ENCODE assay signal across 8 cellular contexts in the genomic region with DNA sequence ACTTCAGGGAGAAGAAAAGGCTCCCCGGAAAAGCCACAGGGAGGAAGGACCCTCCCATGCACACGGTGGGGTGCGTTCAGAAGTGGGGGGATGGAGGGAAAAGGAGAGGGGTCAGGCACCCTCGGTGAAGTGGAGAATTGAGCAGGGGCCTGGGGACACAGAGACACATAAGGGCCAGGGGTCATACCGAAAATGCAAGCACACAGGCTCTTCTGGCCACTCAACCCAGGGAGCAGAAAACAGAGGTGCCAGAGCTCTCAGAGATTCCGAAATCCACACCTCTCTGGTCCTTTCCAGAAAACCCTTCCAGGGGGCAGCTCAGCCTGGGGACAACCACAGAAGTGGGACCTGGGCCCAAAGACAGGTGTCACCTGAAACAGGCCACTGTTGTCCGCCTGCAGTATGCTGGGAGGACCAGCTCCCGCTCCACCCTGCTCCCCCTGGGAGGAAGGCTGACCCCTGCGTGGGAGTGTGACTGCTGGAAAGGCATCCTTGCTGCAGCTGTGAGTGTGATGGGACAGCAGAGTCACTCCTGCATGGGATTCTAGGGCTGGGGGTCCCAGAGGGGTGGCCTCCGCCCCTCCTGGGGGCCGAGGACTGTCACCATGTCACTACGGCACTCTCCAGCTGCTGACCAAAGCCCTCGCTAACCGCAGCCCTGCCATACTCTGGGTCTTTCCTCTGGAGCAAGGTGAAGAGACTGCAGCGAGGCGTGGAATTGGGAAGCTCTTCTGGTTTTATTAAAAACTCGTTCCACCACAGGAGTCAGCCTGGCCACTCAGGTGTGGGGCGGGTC.
DNase-seq lines count a peak whose midpoint lies in the region; ATAC-seq and TF ChIP-seq lines count a peak whose summit lies in the region.

No MANE protein-coding gene starts in this region.

- H3K27me3 ChIP-seq in heart right ventricle (no peaks in the 10 kb centered on the region), prostate gland (replicated peaks; ENCODE audit: insufficient read depth) (no peaks in the 10 kb centered on the region)

- H3K4me1 ChIP-seq in heart right ventricle (peaks cover 0 to 20% (median 16%) of the 10 kb centered on the region in 9 donors), prostate gland (replicated peaks) (peaks cover 4% of the 10 kb centered on the region)

- H3K9me3 Mint-ChIP-seq in activated B cell treated with CpG ODN at 0.5 μM for 24 hours, result no peaks in the 10 kb centered on the region

- H3K36me3 ChIP-seq in heart right ventricle (peaks cover 0 to 25% (median 0%) of the 10 kb centered on the region in 9 donors), prostate gland (no peaks in the 10 kb centered on the region)

- CTCF ChIA-PET in activated B cell treated with CpG ODN at 0.5 μM for 24 hours (lab: Charles Lee), result interaction anchor here (1.4 kb wide), 1 partner anchor 58 kb away, joined by 4 read pairs; no protein-coding TSS in a partner anchor

- H3K36me3 Mint-ChIP-seq in activated B cell treated with CpG ODN at 0.5 μM for 24 hours (ENCODE audit: low read depth), result peaks cover 12% of the 10 kb centered on the region

- no peak for TF ChIP-seq POLR2A in prostate gland (IDR thresholded peaks at IDR 0.05)

- peak overlapping the region; percentile 87 for H3K4me3 Mint-ChIP-seq in activated B cell treated with CpG ODN at 0.5 μM for 24 hours

- ATAC-seq in activated B cell treated with CpG ODN at 0.5 μM for 24 hours (ENCODE audit: low read depth) (peak; percentile 3), heart right ventricle (peak in 6 of 8 donors; percentile 31 to 65 (median 42)), HG03159 (IDR thresholded peaks at IDR 0.05; ENCODE audit: unreplicated experiment) (no peak)

- peak overlapping the region; percentile 24 to 72 (median 64) for H3K4me3 ChIP-seq in heart right ventricle
- H3K4me3 ChIP-seq in prostate gland, result peak overlapping the region; percentile 46 to 53

- 57 to 58% methylated on average over 18 of the region's 18 CpGs for WGBS in heart right ventricle, 2 donors
- 55% methylated on average over 18 of the region's 18 CpGs for WGBS in prostate gland

- H3K9me3 ChIP-seq in heart right ventricle (no peaks in the 10 kb centered on the region), prostate gland (no peaks in the 10 kb centered on the region)

- H3K27me3 Mint-ChIP-seq in activated B cell treated with CpG ODN at 0.5 μM for 24 hours, result no peaks in the 10 kb centered on the region

- intact Hi-C loops in activated B cell treated with CpG ODN at 0.5 μM for 24 hours (cut with micrococcal nuclease), result loop anchor here (1.0 to 5.0 kb wide), 4 partner anchors 8 to 300 kb away; a partner anchor contains a TSS
- intact Hi-C loops in heart right ventricle (cut with DNase I), result no loop called here
- intact Hi-C loops in prostate gland (cut with DNase I), result no loop called here

- TF ChIP-seq CTCF in activated B cell treated with CpG ODN at 0.5 μM for 24 hours (IDR thresholded peaks at IDR 0.05) (no peak), heart right ventricle (IDR thresholded peaks at IDR 0.05) (no peak), prostate gland (IDR thresholded peaks at IDR 0.05) (no peak)

- H3K4me1 Mint-ChIP-seq in activated B cell treated with CpG ODN at 0.5 μM for 24 hours, result peaks cover 48% of the 10 kb centered on the region

- peak overlapping the region in 8 of 10 donors; percentile 22 to 86 (median 80) for H3K27ac ChIP-seq in heart right ventricle
- H3K27ac ChIP-seq in prostate gland, result peak overlapping the region; percentile 72 to 75

- peak; percentile 64 for DNase-seq in DMS79 treated with DMSO at 0.1 percent for 48 hours (lab: John Stamatoyannopoulos, UW)
- no peak for DNase-seq in activated B cell treated with CpG ODN at 0.5 μM for 24 hours
- DNase-seq in heart right ventricle, result no peak
- no peak for DNase-seq in prostate gland (ENCODE audit: low spot score)
- no peak for DNase-seq in NCI-H69 (lab: John Stamatoyannopoulos, UW)
- no peak for DNase-seq in activated CD8-positive, alpha-beta memory T cell treated with anti-CD3 and anti-CD28 coated beads, Interleukin-2, amount 50 U/mL, for 4 hours
- no peak for DNase-seq in activated naive CD4-positive, alpha-beta T cell (lab: John Stamatoyannopoulos, UW)

- H3K27ac Mint-ChIP-seq in activated B cell treated with CpG ODN at 0.5 μM for 24 hours, result peak overlapping the region; percentile 94

- POLR2A ChIA-PET in activated B cell treated with CpG ODN at 0.5 μM for 24 hours (lab: Charles Lee), result interaction anchor here (0.5 to 4.6 kb wide), 11 partner anchors 9 to 72 kb away, joined by 3 to 43 read pairs (median 7); a partner anchor contains a TSS
